ENCODE assay signal across 1 cellular context in genomic region chr11:60905551-60906113, GRCh38.
TF ChIP-seq lines count a peak whose summit lies in the region.

No MANE protein-coding gene starts in this region.

TF ChIP-seq in HCT116, 20 proteins besides CTCF, POLR2A, EP300 and RAD21 (continued from another document):
- TF ChIP-seq REST (IDR thresholded peaks at IDR 0.05; ENCODE audit: low read depth) (no peak), POLR2AphosphoS5 (IDR thresholded peaks at IDR 0.05; ENCODE audit: low read depth, low read length) (no peak), TCF7L2 (IDR thresholded peaks at IDR 0.05; ENCODE audit: borderline replicate concordance, extremely low read depth, insufficient read depth, insufficient read length) (no peak), YY1 (IDR thresholded peaks at IDR 0.05; ENCODE audit: extremely low read depth, insufficient replicate concordance, low read depth, low read length) (no peak), EZH2 (IDR thresholded peaks at IDR 0.05) (no peak)
TF ChIP-seq in HCT116: peak in this region for 0.
